15 cellular contexts compared by ENCODE assay signal in the genomic region with DNA sequence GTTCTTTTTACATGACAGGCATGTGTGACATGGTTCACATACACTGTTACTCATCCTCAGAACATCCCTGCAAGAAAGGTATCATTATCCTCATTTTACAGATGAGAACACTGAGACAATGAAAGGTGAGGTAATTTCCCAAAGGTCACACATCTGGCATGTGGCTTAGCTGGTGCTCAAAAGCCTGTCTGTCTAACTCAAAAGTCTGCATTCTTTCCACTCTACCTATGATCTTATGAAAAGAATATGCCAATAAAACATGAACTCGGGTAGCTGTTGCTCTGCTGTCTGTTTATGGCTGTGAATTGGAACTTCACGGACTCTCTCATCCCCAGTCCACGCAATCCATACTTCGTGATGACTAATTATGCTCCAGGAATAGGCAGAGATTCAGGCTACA.
DNase-seq lines count a peak whose midpoint lies in the region; ATAC-seq and TF ChIP-seq lines count a peak whose summit lies in the region.
"Had no signal": no experiment of that assay in that cellular context is flagged by ENCODE, and none has a peak within 500 bp of the region (broad histone marks: within the 10 kb centered on the region; RNA-seq: fewer than 3 reads in every experiment).

No MANE protein-coding gene starts in this region.

- no peaks in the 10 kb centered on the region for H3K27me3 ChIP-seq in CD8-positive, alpha-beta T cell (ENCODE audit: insufficient read depth, low read length)
- no peaks in the 10 kb centered on the region for H3K27me3 ChIP-seq in upper lobe of left lung

- TF ChIP-seq EP300 in upper lobe of left lung (IDR thresholded peaks at IDR 0.05), result no peak

- in situ Hi-C loops in Caki2 (cut with HindIII; ENCODE audit: low pct_unique_long_range_greater_than_20kb, low sequenced_read_pairs) (no loop called here), astrocyte of the spinal cord (cut with HindIII; ENCODE audit: low sequenced_read_pairs) (no loop called here)

- CTCF ChIA-PET in CD8-positive, alpha-beta T cell (lab: Charles Lee), result no interaction called here

- H3K4me1 ChIP-seq in CD8-positive, alpha-beta T cell (ENCODE audit: insufficient read depth, low read length), result no peaks in the 10 kb centered on the region
- H3K4me1 ChIP-seq in upper lobe of left lung, result no peaks in the 10 kb centered on the region

- 89 to 95% methylated on average over 4 of the region's 4 CpGs for WGBS in upper lobe of left lung, 2 donors

- H3K36me3 Mint-ChIP-seq in CD8-positive, alpha-beta T cell, result peaks cover 41% of the 10 kb centered on the region

- H3K27me3 Mint-ChIP-seq in CD8-positive, alpha-beta T cell (ENCODE audit: low read depth), result no peaks in the 10 kb centered on the region
- H3K27me3 Mint-ChIP-seq: stimulated activated naive CD8-positive, alpha-beta T cell treated with anti-CD3 and anti-CD28 coated beads, Interleukin-15, Interleukin-2, amounts not matched to agents 100 ng/mL and 50 ng/mL, for 24 hours had no signal

- no peaks in the 10 kb centered on the region for H3K4me1 Mint-ChIP-seq in CD8-positive, alpha-beta T cell (ENCODE audit: low read depth)
- H3K4me1 Mint-ChIP-seq: CD14-positive monocyte, WTC11 had no signal

- no peaks in the 10 kb centered on the region for H3K9me3 ChIP-seq in CD8-positive, alpha-beta T cell (ENCODE audit: low read length)
- no peaks in the 10 kb centered on the region for H3K9me3 ChIP-seq in upper lobe of left lung

- H3K27ac Mint-ChIP-seq in CD8-positive, alpha-beta T cell, result no peak overlapping the region
- H3K27ac Mint-ChIP-seq: CD14-positive monocyte; stimulated activated naive CD8-positive, alpha-beta T cell treated with anti-CD3 and anti-CD28 coated beads, Interleukin-15, Interleukin-2, amounts not matched to agents 100 ng/mL and 50 ng/mL, for 24 hours; WTC11 had no signal

- ATAC-seq in CD8-positive, alpha-beta T cell, result no peak
- ATAC-seq in GM21526 (IDR thresholded peaks at IDR 0.05; ENCODE audit: low FRiP score, unreplicated experiment) (no peak), upper lobe of left lung (ENCODE audit: low FRiP score in 2 of 2) (no peak)
- ATAC-seq: WTC11 had no signal

- TF ChIP-seq POLR2A in upper lobe of left lung (IDR thresholded peaks at IDR 0.05), result no peak

- H3K36me3 ChIP-seq in CD8-positive, alpha-beta T cell (ENCODE audit: insufficient read depth, low read length), result no peaks in the 10 kb centered on the region
- H3K36me3 ChIP-seq in upper lobe of left lung, result no peaks in the 10 kb centered on the region

- peak; percentile 26 for DNase-seq in Caki2 (ENCODE audit: low read depth)
- DNase-seq in HT1080 (ENCODE audit: low read depth), result peak; percentile 57
- DNase-seq in astrocyte of the spinal cord (ENCODE audit: low read depth, low spot score), result peak; percentile 29
- DNase-seq in kidney glomerular epithelial cell (lab: John Stamatoyannopoulos, UW), result peak; percentile 77
- no peak for DNase-seq in CD8-positive, alpha-beta T cell
- no peak for DNase-seq in OCI-M1 (lab: John Stamatoyannopoulos, UW)
- DNase-seq in upper lobe of left lung, result no peak
- DNase-seq: activated T-cell treated with anti-CD3 and anti-CD28 coated beads for 4 hours, aorta, H7, NCI-H2029 had no signal

- no peaks in the 10 kb centered on the region for H3K9me3 Mint-ChIP-seq in CD8-positive, alpha-beta T cell
- H3K9me3 Mint-ChIP-seq: stimulated activated naive CD8-positive, alpha-beta T cell treated with anti-CD3 and anti-CD28 coated beads, Interleukin-15, Interleukin-2, amounts not matched to agents 100 ng/mL and 50 ng/mL, for 24 hours had no signal

- no peak overlapping the region for H3K4me3 Mint-ChIP-seq in CD8-positive, alpha-beta T cell
- H3K4me3 Mint-ChIP-seq: CD14-positive monocyte; stimulated activated naive CD8-positive, alpha-beta T cell treated with anti-CD3 and anti-CD28 coated beads, Interleukin-15, Interleukin-2, amounts not matched to agents 100 ng/mL and 50 ng/mL, for 24 hours; WTC11 had no signal

- TF ChIP-seq CTCF in astrocyte of the spinal cord (IDR thresholded peaks at IDR 0.05; ENCODE audit: low read depth, low read length), result no peak
- no peak for TF ChIP-seq CTCF in CD8-positive, alpha-beta T cell (IDR thresholded peaks at IDR 0.05)
- no peak for TF ChIP-seq CTCF in upper lobe of left lung (IDR thresholded peaks at IDR 0.05)

- H3K4me3 ChIP-seq in astrocyte of the spinal cord (ENCODE audit: low read depth, low read length) (no peak overlapping the region), upper lobe of left lung (no peak overlapping the region)
- no peak overlapping the region for H3K4me3 ChIP-seq in CD8-positive, alpha-beta T cell (ENCODE audit: low read depth, low read length)

- H3K27ac ChIP-seq in CD8-positive, alpha-beta T cell (ENCODE audit: low read depth, low read length), result no peak overlapping the region
- no peak overlapping the region for H3K27ac ChIP-seq in upper lobe of left lung

- POLR2A ChIA-PET in CD8-positive, alpha-beta T cell (lab: Charles Lee), result no interaction called here

- intact Hi-C loops in CD8-positive, alpha-beta T cell (cut with DNase I, micrococcal nuclease), result no loop called here

Comparison
In these comparisons a context has a peak if more than half of its experiments do, and no peak if none do; other contexts are left out.
1. DNase-seq: peak in Caki2 (single experiment), HT1080 (single experiment), astrocyte of the spinal cord (single experiment) and kidney glomerular epithelial cell (single experiment); none in CD8-positive, alpha-beta T cell (0 of 7), OCI-M1 (single experiment) and upper lobe of left lung (0 of 2).